ENCODE assay signal across 1 cellular context in the genomic region with DNA sequence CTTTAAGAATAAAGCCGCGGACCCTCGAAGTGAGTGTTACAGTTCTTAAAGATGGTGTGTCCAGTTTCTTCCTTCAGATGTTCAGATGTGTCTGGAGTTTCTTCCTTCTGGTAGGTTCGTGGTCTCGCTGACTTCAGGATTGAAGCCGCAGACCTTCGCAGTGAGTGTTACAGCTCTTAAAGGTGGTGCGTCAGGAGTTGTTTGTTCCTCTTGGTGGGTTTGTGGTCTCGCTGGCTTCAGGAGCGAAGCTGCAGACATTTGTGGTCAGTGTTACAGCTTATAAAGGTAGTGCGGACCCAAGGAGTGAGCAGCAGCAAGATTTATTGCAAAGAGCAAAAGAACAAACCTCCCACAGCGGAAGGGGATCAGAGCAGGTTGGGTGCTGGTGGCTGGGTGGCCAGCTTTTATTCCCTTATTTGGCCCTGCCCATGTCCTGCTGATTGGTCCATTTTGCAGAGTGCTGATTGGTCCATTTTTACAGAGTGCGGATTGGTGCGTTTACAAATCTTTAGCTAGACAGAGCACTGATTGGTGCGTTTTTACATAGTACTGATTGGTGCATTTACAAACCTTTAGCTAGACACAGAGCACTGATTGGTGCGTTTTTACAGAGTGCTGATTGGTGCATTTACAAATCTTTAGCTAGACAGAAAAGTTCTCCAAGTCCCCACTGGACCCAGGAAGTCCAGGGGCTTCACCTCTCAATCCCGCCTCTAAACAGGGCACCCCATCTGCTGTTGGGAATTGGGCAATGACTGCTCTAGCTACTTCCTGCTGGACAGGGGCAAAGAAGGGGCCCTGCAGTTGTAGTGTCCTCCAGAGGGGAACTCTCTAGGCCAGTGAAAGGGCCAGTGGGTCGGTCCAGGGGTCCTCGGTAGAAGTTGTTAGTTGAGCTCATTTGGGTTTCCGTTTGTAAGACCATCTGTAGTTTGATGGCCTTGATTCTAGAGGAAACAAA.
A peak's percentile ranks its signal among the peaks of the same experiment; 100 is the strongest.
TF ChIP-seq lines count a peak whose summit lies in the region.
"Not testable (repeated sequence)": the region's sequence is repeated elsewhere in the genome, so short reads cannot be mapped to it uniquely, and the experiment has no call there.

No MANE protein-coding gene starts in this region.

TF ChIP-seq in K562, 482 proteins besides CTCF, POLR2A, EP300 and RAD21 (continued from another document):
- TF ChIP-seq, protein P1, sequence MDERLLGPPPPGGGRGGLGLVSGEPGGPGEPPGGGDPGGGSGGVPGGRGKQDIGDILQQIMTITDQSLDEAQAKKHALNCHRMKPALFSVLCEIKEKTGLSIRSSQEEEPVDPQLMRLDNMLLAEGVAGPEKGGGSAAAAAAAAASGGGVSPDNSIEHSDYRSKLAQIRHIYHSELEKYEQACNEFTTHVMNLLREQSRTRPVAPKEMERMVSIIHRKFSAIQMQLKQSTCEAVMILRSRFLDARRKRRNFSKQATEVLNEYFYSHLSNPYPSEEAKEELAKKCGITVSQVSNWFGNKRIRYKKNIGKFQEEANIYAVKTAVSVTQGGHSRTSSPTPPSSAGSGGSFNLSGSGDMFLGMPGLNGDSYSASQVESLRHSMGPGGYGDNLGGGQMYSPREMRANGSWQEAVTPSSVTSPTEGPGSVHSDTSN (CRISPR knock-in tag; IDR thresholded peaks at IDR 0.05; ENCODE audit: low read depth): not testable (repeated sequence)
- TF ChIP-seq, protein P1 (tag; conservative IDR thresholded peaks at IDR 0.05; ENCODE audit: low read depth): 0 out of 2 replicates have a peak, but pooled peaks have one; percentile 23
- TF ChIP-seq ETV5 (CRISPR knock-in tag; IDR thresholded peaks at IDR 0.05; ENCODE audit: low read depth): peak; percentile 68; the same call in 1 of the 2 replicates
- TF ChIP-seq MYC (IDR thresholded peaks at IDR 0.05; ENCODE audit: low read depth, low read length): peak; percentile 50; the same call in 1 of the 2 replicates
- TF ChIP-seq MYC (CRISPR knock-in tag; IDR thresholded peaks at IDR 0.05; ENCODE audit: borderline replicate concordance, low read depth): not testable (repeated sequence)
- peak; percentile 66; the same call in 1 of the 2 replicates for TF ChIP-seq CBX5 (IDR thresholded peaks at IDR 0.05; ENCODE audit: borderline replicate concordance, low read depth)
- peak; percentile 49 for TF ChIP-seq ZFP36 (IDR thresholded peaks at IDR 0.05; ENCODE audit: low read depth, low read length, partially characterized antibody)
- peak; percentile 53 for TF ChIP-seq MEIS2 (IDR thresholded peaks at IDR 0.05; ENCODE audit: partially characterized antibody)
- TF ChIP-seq, protein P2, sequence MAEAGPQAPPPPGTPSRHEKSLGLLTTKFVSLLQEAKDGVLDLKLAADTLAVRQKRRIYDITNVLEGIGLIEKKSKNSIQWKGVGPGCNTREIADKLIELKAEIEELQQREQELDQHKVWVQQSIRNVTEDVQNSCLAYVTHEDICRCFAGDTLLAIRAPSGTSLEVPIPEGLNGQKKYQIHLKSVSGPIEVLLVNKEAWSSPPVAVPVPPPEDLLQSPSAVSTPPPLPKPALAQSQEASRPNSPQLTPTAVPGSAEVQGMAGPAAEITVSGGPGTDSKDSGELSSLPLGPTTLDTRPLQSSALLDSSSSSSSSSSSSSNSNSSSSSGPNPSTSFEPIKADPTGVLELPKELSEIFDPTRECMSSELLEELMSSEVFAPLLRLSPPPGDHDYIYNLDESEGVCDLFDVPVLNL (CRISPR knock-in tag; IDR thresholded peaks at IDR 0.05; ENCODE audit: low read depth): 0 out of 2 replicates have a peak, but pooled peaks have one; percentile 16
